ENCODE assay signal across 16 cellular contexts in genomic region chr21:35399706-35400105, GRCh38.
DNase-seq lines count a peak whose midpoint lies in the region; ATAC-seq and TF ChIP-seq lines count a peak whose summit lies in the region.
"Had no signal": no experiment of that assay in that cellular context is flagged by ENCODE, and none has a peak within 500 bp of the region (broad histone marks: within the 10 kb centered on the region; RNA-seq: fewer than 3 reads in every experiment).

No MANE protein-coding gene starts in this region.

- H3K4me3 ChIP-seq in Jurkat, Clone E6-1 (ENCODE audit: low read length), result peak overlapping the region; percentile 26
- H3K4me3 ChIP-seq in SJCRH30 (peak overlapping the region; percentile 11), neutrophil (ENCODE audit: low read depth in 1 of 2, low read length in 1 of 2) (peak overlapping the region; percentile 20 to 31)
- H3K4me3 ChIP-seq: A549, stomach, upper lobe of right lung had no signal

- H3K9me3 Mint-ChIP-seq in T-helper 2 cell treated with Interferon-gamma antibody and Interleukin-4, amounts not matched to agents 5 μg/mL and 100 μg/mL, for 36 hours, result no peaks in the 10 kb centered on the region
- H3K9me3 Mint-ChIP-seq: brain; CD8-positive, alpha-beta memory T cell; IgD-negative memory B cell had no signal

- H3K9me3 ChIP-seq in SJCRH30 (replicated peaks) (no peaks in the 10 kb centered on the region; the same call in 1 of the 2 replicates), neutrophil (no peaks in the 10 kb centered on the region)
- H3K9me3 ChIP-seq: A549, stomach, upper lobe of right lung had no signal

- no peaks in the 10 kb centered on the region for H3K36me3 ChIP-seq in SJCRH30
- no peaks in the 10 kb centered on the region for H3K36me3 ChIP-seq in neutrophil
- H3K36me3 ChIP-seq: stomach, upper lobe of right lung had no signal

- no peaks in the 10 kb centered on the region for H3K27me3 Mint-ChIP-seq in T-helper 2 cell treated with Interferon-gamma antibody and Interleukin-4, amounts not matched to agents 5 μg/mL and 100 μg/mL, for 36 hours (ENCODE audit: low read depth)
- H3K27me3 Mint-ChIP-seq: IgD-negative memory B cell had no signal

- no peak for DNase-seq in T-helper 2 cell treated with Interferon-gamma antibody and Interleukin-4, amounts not matched to agents 5 μg/mL and 100 μg/mL, for 36 hours (ENCODE audit: low spot score)
- DNase-seq in T-helper 2 cell (no peak), SJCRH30 (peak; percentile 27 to 67), ecto neural progenitor cell (ENCODE audit: low spot score) (no peak)
- DNase-seq in Jurkat, Clone E6-1 (ENCODE audit: low read depth, low spot score), result peak; percentile 14
- DNase-seq: posterior cingulate gyrus, stomach, upper lobe of right lung had no signal

- TF ChIP-seq CTCF in neutrophil (IDR thresholded peaks at IDR 0.05), result no peak

- H3K27me3 ChIP-seq in SJCRH30 (no peaks in the 10 kb centered on the region), neutrophil (no peaks in the 10 kb centered on the region)
- H3K27me3 ChIP-seq: upper lobe of right lung had no signal

- H3K4me1 ChIP-seq in SJCRH30 (peaks cover 30% of the 10 kb centered on the region), neutrophil (ENCODE audit: control insufficient read depth in 1 of 2, insufficient read depth in 1 of 2, low read depth in 1 of 2, low read length in 1 of 2) (peaks cover 4 to 22% of the 10 kb centered on the region in 2 experiments)
- H3K4me1 ChIP-seq: upper lobe of right lung had no signal

- ATAC-seq in HG03139 (IDR thresholded peaks at IDR 0.05; ENCODE audit: unreplicated experiment), result no peak
- ATAC-seq in HG02798 (IDR thresholded peaks at IDR 0.05; ENCODE audit: poor library complexity, unreplicated experiment), result no peak

- H3K27ac ChIP-seq in SJCRH30, result peak overlapping the region; percentile 72
- H3K27ac ChIP-seq in neutrophil, result peak overlapping the region; percentile 7
- H3K27ac ChIP-seq: A549, stomach, upper lobe of right lung had no signal

- H3K27ac Mint-ChIP-seq in T-helper 2 cell treated with Interferon-gamma antibody and Interleukin-4, amounts not matched to agents 5 μg/mL and 100 μg/mL, for 36 hours, result no peak overlapping the region
- H3K27ac Mint-ChIP-seq: CD8-positive, alpha-beta memory T cell; IgD-negative memory B cell; WTC11 had no signal

- H3K36me3 Mint-ChIP-seq in T-helper 2 cell treated with Interferon-gamma antibody and Interleukin-4, amounts not matched to agents 5 μg/mL and 100 μg/mL, for 36 hours (ENCODE audit: low read depth), result no peaks in the 10 kb centered on the region
- H3K36me3 Mint-ChIP-seq: brain; CD8-positive, alpha-beta memory T cell; WTC11 had no signal

- peak overlapping the region; percentile 51 for H3K4me3 Mint-ChIP-seq in T-helper 2 cell treated with Interferon-gamma antibody and Interleukin-4, amounts not matched to agents 5 μg/mL and 100 μg/mL, for 36 hours
- H3K4me3 Mint-ChIP-seq: CD8-positive, alpha-beta memory T cell; WTC11 had no signal

- peaks cover 25% of the 10 kb centered on the region for H3K4me1 Mint-ChIP-seq in T-helper 2 cell treated with Interferon-gamma antibody and Interleukin-4, amounts not matched to agents 5 μg/mL and 100 μg/mL, for 36 hours (ENCODE audit: low read depth)
- H3K4me1 Mint-ChIP-seq: CD8-positive, alpha-beta memory T cell had no signal

Comparison
In these comparisons a context has a peak if more than half of its experiments do, and no peak if none do; other contexts are left out.
1. DNase-seq: peak in Jurkat, Clone E6-1 (single experiment) and SJCRH30 (2 of 2); none in T-helper 2 cell treated with Interferon-gamma antibody and Interleukin-4, amounts not matched to agents 5 μg/mL and 100 μg/mL, for 36 hours (single experiment), T-helper 2 cell (0 of 5) and ecto neural progenitor cell (single experiment).
2. Peak in every context shown above with its lines, with median percentiles within 50 percentile points of each other: H3K4me3 ChIP-seq.